22 cellular contexts compared by ENCODE assay signal in genomic region chr11:86314636-86315035, GRCh38. TPM values are rescaled to one million over a fixed set of nuclear protein-coding genes. Genes with fewer than 3 reads are reported as not detected.
DNase-seq lines count a peak whose midpoint lies in the region; ATAC-seq and TF ChIP-seq lines count a peak whose summit lies in the region.
"Had no signal": no experiment of that assay in that cellular context is flagged by ENCODE, and none has a peak within 500 bp of the region (broad histone marks: within the 10 kb centered on the region; RNA-seq: fewer than 3 reads in every experiment).

No MANE protein-coding gene starts in this region.

- H3K9me3 Mint-ChIP-seq in memory B cell, result no peaks in the 10 kb centered on the region
- H3K9me3 Mint-ChIP-seq: CD8-positive, alpha-beta memory T cell had no signal

- H3K4me1 ChIP-seq in A673 (ENCODE audit: insufficient read depth, low read length, poor library complexity, severe bottlenecking) (no peaks in the 10 kb centered on the region), stomach (peaks cover 0 to 4% (median 0%) of the 10 kb centered on the region in 4 donors)

- no peaks in the 10 kb centered on the region for H3K27me3 Mint-ChIP-seq in memory B cell
- H3K27me3 Mint-ChIP-seq: B cell; CD4-positive, CD25-positive, alpha-beta regulatory T cell had no signal

- H3K27ac Mint-ChIP-seq in memory B cell, result peak overlapping the region; percentile 35
- H3K27ac Mint-ChIP-seq: B cell had no signal

- BruUV-seq in A673 (replicated peaks; lab: Mats Ljungman, UMichigan), result no TSS peak

- POLR2A ChIA-PET in A673 (lab: Charles Lee; ENCODE audit: low non-redundant PET), result interaction anchor here (0.6 kb wide), 1 partner anchor 17 kb away, joined by 3 read pairs; no protein-coding TSS in a partner anchor

- DNase-seq in NCI-H82 (lab: John Stamatoyannopoulos, UW), result peak; percentile 25
- DNase-seq in NCI-H82 treated with DMSO at 0.1 percent for 48 hours (lab: John Stamatoyannopoulos, UW; ENCODE audit: unreplicated experiment), result no peak
- DNase-seq in A673 (ENCODE audit: low spot score), result peak; percentile 21
- DNase-seq in NCI-H69 (lab: John Stamatoyannopoulos, UW), result peak; percentile 12
- no peak for DNase-seq in memory B cell (ENCODE audit: low spot score in 2 of 2)
- DNase-seq in stomach, result no peak
- no peak for DNase-seq in NAMALWA (ENCODE audit: low spot score)
- DNase-seq: 8988T; C1 segment of cervical spinal cord; CD4-positive, CD25-positive, alpha-beta regulatory T cell; CD8-positive, alpha-beta memory T cell; COR-L47; DMS 273 treated with DMSO at 0.1 percent for 48 hours; DMS53; DND-41; EL; GM23248; HCEC 1CT had no signal

- H3K9me3 ChIP-seq in A673 (ENCODE audit: low read depth, low read length, poor library complexity, severe bottlenecking), result no peaks in the 10 kb centered on the region
- H3K9me3 ChIP-seq in stomach, result no peaks in the 10 kb centered on the region

- H3K36me3 ChIP-seq in A673 (ENCODE audit: insufficient read depth, low read length, poor library complexity, severe bottlenecking) (peaks cover 7% of the 10 kb centered on the region), stomach (peaks cover 9 to 56% (median 45%) of the 10 kb centered on the region in 4 donors)

- TF ChIP-seq EP300 in stomach (IDR thresholded peaks at IDR 0.05), result no peak

- intact Hi-C loops in A673 (cut with micrococcal nuclease; ENCODE audit: unreplicated experiment) (no loop called here), stomach (cut with DNase I; ENCODE audit: low total_unique reads) (no loop called here)

- H3K4me3 Mint-ChIP-seq in memory B cell, result no peak overlapping the region
- H3K4me3 Mint-ChIP-seq: B cell; CD4-positive, CD25-positive, alpha-beta regulatory T cell; CD8-positive, alpha-beta memory T cell had no signal

- 75 to 86% (median 77%) methylated on average over 2 of the region's 2 CpGs for whole genome bisulfite sequencing in stomach, 5 donors

- no peak for TF ChIP-seq POLR2A in stomach (IDR thresholded peaks at IDR 0.05)

- H3K4me3 ChIP-seq in A673 (ENCODE audit: low read depth, low read length, poor library complexity, severe bottlenecking) (no peak overlapping the region), stomach (no peak overlapping the region)
- H3K4me3 ChIP-seq: GM12878, GM23248 had no signal

- ATAC-seq in memory B cell (ENCODE audit: low read depth) (no peak), GM18858 (IDR thresholded peaks at IDR 0.05; ENCODE audit: unreplicated experiment) (no peak)
- ATAC-seq: GM12878 had no signal

- peaks cover 20% of the 10 kb centered on the region for H3K4me1 Mint-ChIP-seq in memory B cell

- CTCF ChIA-PET in A673 (lab: Charles Lee), result interaction anchor here (0.9 kb wide), 1 partner anchor 46 kb away, joined by 3 read pairs; no protein-coding TSS in a partner anchor

- no peaks in the 10 kb centered on the region for H3K27me3 ChIP-seq in A673 (replicated peaks; ENCODE audit: insufficient read depth, low read depth, low read length, poor library complexity)
- no peaks in the 10 kb centered on the region for H3K27me3 ChIP-seq in stomach

- H3K27ac ChIP-seq in A673 (ENCODE audit: low read depth, low read length, poor library complexity, severe bottlenecking) (no peak overlapping the region), stomach (no peak overlapping the region)
- H3K27ac ChIP-seq: GM23248, HL-60 had no signal

- H3K36me3 Mint-ChIP-seq in memory B cell, result peaks cover 37% of the 10 kb centered on the region

- TF ChIP-seq CTCF in A673 (conservative IDR thresholded peaks at IDR 0.05; ENCODE audit: low read depth, low read length) (no peak), stomach (IDR thresholded peaks at IDR 0.05) (no peak)

RNA-seq across cellular contexts. Expression of gene HIKESHI, which starts 12.6 kb away (rescaled TPM):
- total RNA-seq in A673 (2021) (55.1 and 58.7 TPM in 2 replicates), stomach (100 to 1,000 TPM in 1 of 5 donors, 10 to 100 TPM in 2, 1 to 10 TPM in 1, under 1 TPM in 1; 0.87 to 149 (median 30.1) TPM)
- 10 to 100 TPM; 30.7 to 44.5 (median 32.3) TPM for polyA plus RNA-seq in stomach

Comparison
In these comparisons a context has a peak if more than half of its experiments do, and no peak if none do; other contexts are left out.
1. DNase-seq: peak in NCI-H82 (single experiment), A673 (single experiment) and NCI-H69 (single experiment); none in NCI-H82 treated with DMSO at 0.1 percent for 48 hours (single experiment), memory B cell (0 of 2), stomach (single experiment) and NAMALWA (single experiment).